In genomic region chr14:73230051-73230450, GRCh38 we compare ENCODE assay signal across 10 cellular contexts. TPM values are rescaled to one million over a fixed set of nuclear protein-coding genes. Genes with fewer than 3 reads are reported as not detected.
"Had no signal": no experiment of that assay in that cellular context is flagged by ENCODE, and none has a peak within 500 bp of the region (broad histone marks: within the 10 kb centered on the region; RNA-seq: fewer than 3 reads in every experiment).

No MANE protein-coding gene starts in this region.

- ATAC-seq: GM23338, HCT116, HepG2, K562 had no signal

- H3K27ac Mint-ChIP-seq: GM23338, HFFc6 had no signal

- H3K9me3 ChIP-seq: HAP-1 had no signal

- H3K4me2 ChIP-seq: GM23338 had no signal

- DNase-seq: H7, HFFc6, KG1 had no signal

- FAIRE-seq: HepG2, K562 had no signal

- H3K9me3 Mint-ChIP-seq: GM23338, HFFc6 had no signal

- H3K36me3 ChIP-seq: HAP-1 had no signal

- H2AFZ ChIP-seq: GM23338 had no signal

- H3K4me1 ChIP-seq: HAP-1 had no signal

- H3K27ac ChIP-seq: HL-60 had no signal

- H3K4me3 Mint-ChIP-seq: GM23338, HFFc6 had no signal

- H3K4me3 ChIP-seq: GM23338, HAP-1, K562 had no signal

RNA-seq across cellular contexts. Expression of gene PAPLN, which starts 7.3 kb away (rescaled TPM):
- total RNA-seq: H4, HepG2 had no signal
- polyA plus RNA-seq: HepG2 had no signal
